8 cellular contexts compared by ENCODE assay signal in the genomic region with DNA sequence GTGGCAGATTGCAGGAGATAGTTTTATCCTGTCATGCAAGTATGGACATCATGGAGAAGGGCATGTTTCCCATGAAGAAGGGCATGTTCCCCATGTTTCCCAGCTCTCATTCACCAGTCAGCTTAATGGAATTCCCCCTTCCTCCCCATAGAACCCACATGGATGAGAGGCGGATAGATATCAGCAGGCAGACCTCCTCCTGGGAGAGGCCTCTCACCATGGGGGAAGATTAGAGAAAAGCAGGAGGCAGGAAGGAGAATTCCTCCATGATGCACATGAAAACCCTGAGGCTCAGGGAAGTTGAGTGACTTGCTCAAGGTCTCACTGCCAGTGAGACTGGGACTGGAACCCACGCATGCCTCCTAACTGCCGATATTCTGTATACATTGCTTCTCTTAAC.
A peak's percentile ranks its signal among the peaks of the same experiment; 100 is the strongest.
DNase-seq lines count a peak whose midpoint lies in the region; ATAC-seq and TF ChIP-seq lines count a peak whose summit lies in the region.

No MANE protein-coding gene starts in this region.

- no peak overlapping the region for H3K9ac ChIP-seq in OCI-LY3 (ENCODE audit: low read length)

- no peaks in the 10 kb centered on the region for H3K9me3 ChIP-seq in OCI-LY3 (ENCODE audit: insufficient read depth, low read length)

- H3K27me3 Mint-ChIP-seq in activated CD8-positive, alpha-beta memory T cell treated with anti-CD3 and anti-CD28 coated beads, Interleukin-2, amount 10 ng/mL, durations not matched to agents 7 days and 5 days = no peaks in the 10 kb centered on the region
- no peaks in the 10 kb centered on the region for H3K27me3 Mint-ChIP-seq in dendritic cell treated with granulocyte-macrophage colony-stimulating factor and Interleukin-4, amounts not matched to agents 40 ng/mL and 50 ng/mL, for 4 days

- H3K36me3 Mint-ChIP-seq in activated CD8-positive, alpha-beta memory T cell treated with anti-CD3 and anti-CD28 coated beads, Interleukin-2, amount 10 ng/mL, durations not matched to agents 7 days and 5 days = peaks cover 13% of the 10 kb centered on the region
- H3K36me3 Mint-ChIP-seq in dendritic cell treated with granulocyte-macrophage colony-stimulating factor and Interleukin-4, amounts not matched to agents 40 ng/mL and 50 ng/mL, for 4 days (ENCODE audit: low read depth) = peaks cover 17% of the 10 kb centered on the region

- CTCF ChIA-PET in activated CD8-positive, alpha-beta memory T cell treated with anti-CD3 and anti-CD28 coated beads, Interleukin-2, amount 10 ng/mL, durations not matched to agents 7 days and 5 days (lab: Charles Lee) = interaction anchor here (0.7 to 1.6 kb wide), 6 partner anchors 43 to 258 kb away, joined by 3 to 5 read pairs (median 3); no protein-coding TSS in a partner anchor

- no peak overlapping the region for H3K4me3 ChIP-seq in OCI-LY3 (ENCODE audit: low read length)
- no peak overlapping the region for H3K4me3 ChIP-seq in skeletal muscle cell (ENCODE audit: low read depth, low read length)

- H4K20me1 ChIP-seq in OCI-LY3 (ENCODE audit: insufficient read depth, low read length) = no peaks in the 10 kb centered on the region

- peak overlapping the region; percentile 60 for H3K4me2 ChIP-seq in OCI-LY3 (ENCODE audit: low read length)

- H3K36me3 ChIP-seq in OCI-LY3 (replicated peaks; ENCODE audit: low read depth, low read length) = no peaks in the 10 kb centered on the region

- H3K4me3 Mint-ChIP-seq in activated CD8-positive, alpha-beta memory T cell treated with anti-CD3 and anti-CD28 coated beads, Interleukin-2, amount 10 ng/mL, durations not matched to agents 7 days and 5 days = peak overlapping the region; percentile 70
- H3K4me3 Mint-ChIP-seq in dendritic cell treated with granulocyte-macrophage colony-stimulating factor and Interleukin-4, amounts not matched to agents 40 ng/mL and 50 ng/mL, for 4 days = no peak overlapping the region

- DNase-seq in activated CD8-positive, alpha-beta memory T cell treated with anti-CD3 and anti-CD28 coated beads, Interleukin-2, amount 10 ng/mL, durations not matched to agents 7 days and 5 days = no peak
- DNase-seq in activated CD8-positive, alpha-beta memory T cell treated with anti-CD3 and anti-CD28 coated beads, Interleukin-2, amount 50 U/mL, for 48 hours = no peak
- peak; percentile 28 for DNase-seq in skeletal muscle cell (ENCODE audit: low read depth)
- no peak for DNase-seq in dedifferentiated amniotic fluid mesenchymal stem cell (ENCODE audit: extremely low spot score)
- DNase-seq in D341Med (ENCODE audit: low spot score) = no peak
- DNase-seq in HuH-7 (ENCODE audit: low spot score) = no peak

- peak overlapping the region; percentile 14 for H3K27ac ChIP-seq in OCI-LY3 (ENCODE audit: low read length)

- 0 out of 2 replicates have a peak overlapping the region, but pooled peaks have one; percentile 18 for H2AFZ ChIP-seq in OCI-LY3 (ENCODE audit: low read depth, low read length)

- no peaks in the 10 kb centered on the region for H3K79me2 ChIP-seq in OCI-LY3 (ENCODE audit: low read length)

- ATAC-seq in activated CD8-positive, alpha-beta memory T cell treated with anti-CD3 and anti-CD28 coated beads, Interleukin-2, amount 10 ng/mL, durations not matched to agents 7 days and 5 days = no peak

- no peaks in the 10 kb centered on the region for H3K27me3 ChIP-seq in OCI-LY3 (ENCODE audit: low read depth, low read length)

- H3K27ac Mint-ChIP-seq in activated CD8-positive, alpha-beta memory T cell treated with anti-CD3 and anti-CD28 coated beads, Interleukin-2, amount 10 ng/mL, durations not matched to agents 7 days and 5 days = peak overlapping the region; percentile 99
- H3K27ac Mint-ChIP-seq in dendritic cell treated with granulocyte-macrophage colony-stimulating factor and Interleukin-4, amounts not matched to agents 40 ng/mL and 50 ng/mL, for 4 days = peak overlapping the region; percentile 85

- TF ChIP-seq CTCF in OCI-LY3 (IDR thresholded peaks at IDR 0.05; ENCODE audit: low read depth, low read length) = no peak

- H3K9me3 Mint-ChIP-seq in activated CD8-positive, alpha-beta memory T cell treated with anti-CD3 and anti-CD28 coated beads, Interleukin-2, amount 10 ng/mL, durations not matched to agents 7 days and 5 days (ENCODE audit: low read depth) = no peaks in the 10 kb centered on the region
- peaks cover 9% of the 10 kb centered on the region for H3K9me3 Mint-ChIP-seq in dendritic cell treated with granulocyte-macrophage colony-stimulating factor and Interleukin-4, amounts not matched to agents 40 ng/mL and 50 ng/mL, for 4 days

- peaks cover 28% of the 10 kb centered on the region for H3K4me1 ChIP-seq in OCI-LY3 (ENCODE audit: low read length)

- peaks cover 64% of the 10 kb centered on the region for H3K4me1 Mint-ChIP-seq in activated CD8-positive, alpha-beta memory T cell treated with anti-CD3 and anti-CD28 coated beads, Interleukin-2, amount 10 ng/mL, durations not matched to agents 7 days and 5 days
- H3K4me1 Mint-ChIP-seq in dendritic cell treated with granulocyte-macrophage colony-stimulating factor and Interleukin-4, amounts not matched to agents 40 ng/mL and 50 ng/mL, for 4 days (ENCODE audit: low read depth) = peaks cover 44% of the 10 kb centered on the region

- intact Hi-C loops in dendritic cell treated with granulocyte-macrophage colony-stimulating factor and Interleukin-4, amounts not matched to agents 40 ng/mL and 50 ng/mL, for 4 days (cut with micrococcal nuclease) = no loop called here
